Comparison of ENCODE assay signal across 25 cellular contexts in the genomic region with DNA sequence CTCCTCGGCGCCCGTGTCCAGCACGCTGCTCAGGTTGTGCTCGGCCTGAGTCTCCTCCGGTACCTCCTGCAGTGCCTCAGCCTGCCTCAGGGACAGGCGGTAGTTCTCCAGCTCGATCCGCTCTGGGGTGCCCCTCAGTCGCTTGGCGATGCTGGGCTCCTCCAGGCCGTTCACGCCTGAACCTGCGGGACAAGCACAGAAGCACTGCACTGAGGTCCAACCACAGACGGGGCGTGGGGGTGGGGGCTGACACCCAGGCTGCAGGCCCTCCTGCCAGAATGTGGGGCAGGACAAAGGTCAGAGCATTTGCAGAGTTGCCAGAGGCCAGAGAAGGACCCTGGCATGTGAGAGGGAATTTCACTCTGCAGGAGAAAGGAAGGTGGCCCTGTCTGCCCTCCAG.
A peak's percentile ranks its signal among the peaks of the same experiment; 100 is the strongest.
DNase-seq lines count a peak whose midpoint lies in the region; ATAC-seq and TF ChIP-seq lines count a peak whose summit lies in the region.
"Had no signal": no experiment of that assay in that cellular context is flagged by ENCODE, and none has a peak within 500 bp of the region (broad histone marks: within the 10 kb centered on the region; RNA-seq: fewer than 3 reads in every experiment).

No MANE protein-coding gene starts in this region.

- intact Hi-C loops in heart right ventricle (cut with DNase I) (no loop called here), cardiac septum (cut with DNase I) (no loop called here), transverse colon (cut with DNase I; ENCODE audit: low total_unique reads) (no loop called here)

- in situ Hi-C loops in transverse colon (cut with MboI; ENCODE audit: low pct_ligation_motif_present in 1 of 4, low pct_unique_long_range_greater_than_20kb in 1 of 4, low sequenced_read_pairs in 3 of 4): no loop called here
- in situ Hi-C loops in KBM-7 (cut with MboI; ENCODE audit: low pct_unique_long_range_greater_than_20kb, low sequenced_read_pairs): no loop called here

- H3K27ac ChIP-seq in heart right ventricle (peak overlapping the region in 6 of 10 donors; percentile 31 to 59 (median 48)), muscle layer of colon (ENCODE audit: low read depth, low read length) (peak overlapping the region; percentile 27), transverse colon (peak overlapping the region in 3 of 4 donors; percentile 15 to 56 (median 25))
- H3K27ac ChIP-seq in effector memory CD4-positive, alpha-beta T cell (ENCODE audit: insufficient read depth, low read length, poor library complexity, severe bottlenecking): peak overlapping the region; percentile 14
- H3K27ac ChIP-seq: C4-2B, cardiac muscle cell, foreskin keratinocyte, KMS-11 had no signal

- peaks cover 13 to 59% (median 37%) of the 10 kb centered on the region in 9 donors for H3K4me1 ChIP-seq in heart right ventricle
- H3K4me1 ChIP-seq in effector memory CD4-positive, alpha-beta T cell (ENCODE audit: control insufficient read depth, insufficient read depth, low read length, poor library complexity, severe bottlenecking): no peaks in the 10 kb centered on the region
- peaks cover 44% of the 10 kb centered on the region for H3K4me1 ChIP-seq in muscle layer of colon (ENCODE audit: insufficient read depth, low read length)
- H3K4me1 ChIP-seq in transverse colon: peaks cover 4 to 20% (median 7%) of the 10 kb centered on the region in 4 donors

- no peak overlapping the region for H3K4me3 ChIP-seq in heart right ventricle
- peak overlapping the region; percentile 35 for H3K4me3 ChIP-seq in effector memory CD4-positive, alpha-beta T cell (ENCODE audit: insufficient read depth, low read depth, low read length, poor library complexity, severe bottlenecking)
- no peak overlapping the region for H3K4me3 ChIP-seq in muscle layer of colon (ENCODE audit: low read depth in 1 of 2, low read length in 2 of 2)
- no peak overlapping the region for H3K4me3 ChIP-seq in transverse colon
- H3K4me3 ChIP-seq: cardiac muscle cell, skin epidermis had no signal

- TF ChIP-seq CTCF in heart right ventricle (IDR thresholded peaks at IDR 0.05) (no peak), transverse colon (IDR thresholded peaks at IDR 0.05) (no peak)

- H3K27me3 ChIP-seq in heart right ventricle (no peaks in the 10 kb centered on the region), muscle layer of colon (ENCODE audit: control insufficient read depth in 1 of 2, insufficient read depth in 2 of 2, low read length in 2 of 2) (no peaks in the 10 kb centered on the region), transverse colon (no peaks in the 10 kb centered on the region)
- no peaks in the 10 kb centered on the region for H3K27me3 ChIP-seq in effector memory CD4-positive, alpha-beta T cell (replicated peaks; ENCODE audit: control insufficient read depth, insufficient read depth, low read length, poor library complexity, severe bottlenecking)
- H3K27me3 ChIP-seq: cardiac muscle cell, foreskin keratinocyte had no signal

- DNase-seq in heart right ventricle (no peak), cardiac septum (ENCODE audit: low spot score) (no peak), transverse colon (no peak), GF-D8 (lab: John Stamatoyannopoulos, UW) (no peak), KBM-7 (no peak)
- no peak for DNase-seq in effector memory CD4-positive, alpha-beta T cell
- DNase-seq: activated B cell treated with CpG ODN at 0.5 μM for 24 hours; activated gamma-delta T cell; amniotic stem cell; dermis blood vessel endothelial cell; foreskin keratinocyte; GOT3; hypothalamus; mesenchymal stem cell; NCI-H1092; NCI-H446 treated with DMSO at 0.1 percent for 48 hours; NK-92 treated with Interleukin-12 subunit alpha and Interleukin-12 subunit beta, amount 100 ng/mL, for 24 hours; posterior cingulate gyrus had no signal

- TF ChIP-seq EP300 in transverse colon (IDR thresholded peaks at IDR 0.05; ENCODE audit: low read depth): no peak

- peaks cover 0 to 71% (median 22%) of the 10 kb centered on the region in 9 donors for H3K36me3 ChIP-seq in heart right ventricle
- H3K36me3 ChIP-seq in effector memory CD4-positive, alpha-beta T cell (ENCODE audit: control insufficient read depth, insufficient read depth, low read length): peaks cover 6% of the 10 kb centered on the region
- H3K36me3 ChIP-seq in muscle layer of colon (ENCODE audit: insufficient read depth, low read length): peaks cover 43% of the 10 kb centered on the region
- H3K36me3 ChIP-seq in transverse colon: peaks cover 0 to 5% (median 0%) of the 10 kb centered on the region in 4 donors

- ATAC-seq in heart right ventricle (peak in 1 of 8 donors; percentile 28), GM18909 (IDR thresholded peaks at IDR 0.05; ENCODE audit: poor library complexity, unreplicated experiment) (no peak)
- ATAC-seq: foreskin keratinocyte, SK-N-SH treated with all-trans-retinoic acid at 6 μM for 48 hours had no signal

- H3K9ac ChIP-seq in muscle layer of colon (ENCODE audit: low read length): no peak overlapping the region
- H3K9ac ChIP-seq: KMS-11 had no signal

- 89 to 90% methylated on average over 16 of the region's 16 CpGs for WGBS in heart right ventricle, 2 donors
- WGBS in transverse colon (ENCODE audit: low coverage in 1 of 2), 2 donors: 93% methylated on average over 16 of the region's 16 CpGs; no CpG with 5 or more reads in 1 of the 2 donors

- no peaks in the 10 kb centered on the region for H3K9me3 ChIP-seq in heart right ventricle
- no peaks in the 10 kb centered on the region for H3K9me3 ChIP-seq in effector memory CD4-positive, alpha-beta T cell (ENCODE audit: control insufficient read depth, low read length)
- no peaks in the 10 kb centered on the region for H3K9me3 ChIP-seq in muscle layer of colon (ENCODE audit: low read length)
- no peaks in the 10 kb centered on the region for H3K9me3 ChIP-seq in transverse colon

- no peak for TF ChIP-seq POLR2A in transverse colon (IDR thresholded peaks at IDR 0.05)
